Comparison of ENCODE assay signal across 24 cellular contexts in genomic region chr9:92944921-92945320, GRCh38. TPM values are rescaled to one million over a fixed set of nuclear protein-coding genes. Genes with fewer than 3 reads are reported as not detected.
DNase-seq lines count a peak whose midpoint lies in the region; ATAC-seq, FAIRE-seq and TF ChIP-seq lines count a peak whose summit lies in the region.
"Had no signal": no experiment of that assay in that cellular context is flagged by ENCODE, and none has a peak within 500 bp of the region (broad histone marks: within the 10 kb centered on the region; RNA-seq: fewer than 3 reads in every experiment).

No MANE protein-coding gene starts in this region.

- H2AFZ ChIP-seq in H1 (ENCODE audit: low read length) (no peak overlapping the region), osteoblast (ENCODE audit: low read length) (no peak overlapping the region)

- H2BK120ac ChIP-seq in H1 (replicated peaks; ENCODE audit: low read depth, low read length): no peak overlapping the region

- H3K56ac ChIP-seq in H1 (replicated peaks; ENCODE audit: insufficient read length, low read depth, low read length): no peak overlapping the region

- no peak overlapping the region for H3K4ac ChIP-seq in H1 (replicated peaks; ENCODE audit: insufficient read length, low read depth, low read length)

- H3K36me3 Mint-ChIP-seq in T-helper 17 cell (ENCODE audit: low read depth): peaks cover 6% of the 10 kb centered on the region
- H3K36me3 Mint-ChIP-seq in activated naive CD4-positive, alpha-beta T cell treated with anti-CD3 and anti-CD28 coated beads, Interleukin-2, amount 10 ng/mL, durations not matched to agents 7 days and 5 days: peaks cover 3% of the 10 kb centered on the region
- H3K36me3 Mint-ChIP-seq: CD4-positive, CD25-positive, alpha-beta regulatory T cell had no signal

- 94% methylated on average over 8 of the region's 8 CpGs; no CpG with 5 or more reads in 1 of the 2 experiments for WGBS in H1 (ENCODE audit: extremely low coverage in 1 of 2, insufficient coverage in 1 of 2, insufficient read length in 1 of 2, insufficient replicate concordance in 2 of 2, low coverage in 1 of 2, low lambda C conversion rate in 2 of 2, missing lambda C conversion rate in 1 of 2), 2 experiments

- no peak overlapping the region for H4K91ac ChIP-seq in H1 (replicated peaks; ENCODE audit: insufficient read length, low read length)

- no peak for TF ChIP-seq POLR2A in H1 (IDR thresholded peaks at IDR 0.05; ENCODE audit: control extremely low read depth in 1 of 2, low read depth in 2 of 2, low read length in 2 of 2)

- no peak overlapping the region for H3K4me3 ChIP-seq in H1 (ENCODE audit: extremely low read depth in 1 of 4, insufficient read depth in 2 of 4, low read depth in 3 of 4, low read length in 4 of 4)
- no peak overlapping the region for H3K4me3 ChIP-seq in osteoblast (ENCODE audit: insufficient read depth, low read length)
- H3K4me3 ChIP-seq: A549, BLaER1 had no signal

- no peak overlapping the region for H3K4me3 Mint-ChIP-seq in T-helper 17 cell
- no peak overlapping the region for H3K4me3 Mint-ChIP-seq in activated naive CD4-positive, alpha-beta T cell treated with anti-CD3 and anti-CD28 coated beads, Interleukin-2, amount 10 ng/mL, durations not matched to agents 7 days and 5 days

- peaks cover 5% of the 10 kb centered on the region for H3K9me3 Mint-ChIP-seq in activated naive CD4-positive, alpha-beta T cell treated with anti-CD3 and anti-CD28 coated beads, Interleukin-2, amount 10 ng/mL, durations not matched to agents 7 days and 5 days

- no peak overlapping the region for H3K9ac ChIP-seq in H1 (replicated peaks in 1 of 4; ENCODE audit: extremely low read depth in 1 of 4, low read depth in 3 of 4, low read length in 3 of 4)
- H3K9ac ChIP-seq: BLaER1 had no signal

- peak overlapping the region; percentile 81 for H3K27ac Mint-ChIP-seq in T-helper 17 cell
- H3K27ac Mint-ChIP-seq in activated naive CD4-positive, alpha-beta T cell treated with anti-CD3 and anti-CD28 coated beads, Interleukin-2, amount 10 ng/mL, durations not matched to agents 7 days and 5 days: no peak overlapping the region

- peaks cover 29% of the 10 kb centered on the region for H3K4me1 Mint-ChIP-seq in T-helper 17 cell
- H3K4me1 Mint-ChIP-seq in activated naive CD4-positive, alpha-beta T cell treated with anti-CD3 and anti-CD28 coated beads, Interleukin-2, amount 10 ng/mL, durations not matched to agents 7 days and 5 days: peaks cover 32% of the 10 kb centered on the region

- H3K79me2 ChIP-seq in H1 (ENCODE audit: control insufficient read depth in 1 of 2, insufficient read depth in 2 of 2, low read length in 2 of 2) (no peaks in the 10 kb centered on the region), osteoblast (ENCODE audit: insufficient read depth, low read length) (no peaks in the 10 kb centered on the region)

- no peak overlapping the region for H2BK12ac ChIP-seq in H1 (ENCODE audit: low read depth, low read length)

- no peaks in the 10 kb centered on the region for H3K27me3 Mint-ChIP-seq in T-helper 17 cell
- H3K27me3 Mint-ChIP-seq in activated naive CD4-positive, alpha-beta T cell treated with anti-CD3 and anti-CD28 coated beads, Interleukin-2, amount 10 ng/mL, durations not matched to agents 7 days and 5 days: peaks cover 33% of the 10 kb centered on the region

- H3K79me1 ChIP-seq in H1 (ENCODE audit: low read depth, low read length): no peaks in the 10 kb centered on the region; the same call in 1 of the 2 replicates

- H2BK5ac ChIP-seq in H1 (ENCODE audit: low read depth, low read length): no peak overlapping the region

- H4K5ac ChIP-seq in H1 (ENCODE audit: insufficient read length, low read depth, low read length): no peak overlapping the region

- no peak for TF ChIP-seq CTCF in H1 (IDR thresholded peaks at IDR 0.05; ENCODE audit: control extremely low read depth in 1 of 3, insufficient read depth in 1 of 3, low read depth in 1 of 3, low read length in 3 of 3)
- TF ChIP-seq CTCF in osteoblast (IDR thresholded peaks at IDR 0.05; ENCODE audit: extremely low read depth, low read depth, low read length): no peak

- H3K4me2 ChIP-seq in H1 (ENCODE audit: insufficient read depth in 1 of 2, low read depth in 2 of 2, low read length in 2 of 2) (no peak overlapping the region), osteoblast (ENCODE audit: insufficient read depth, low read length) (no peak overlapping the region)
- H3K4me2 ChIP-seq: A549, BLaER1 had no signal

- POLR2A ChIA-PET in H1 (lab: Charles Lee; ENCODE audit: partially characterized antibody): no interaction called here

- H3K9me3 ChIP-seq in T-helper 17 cell (ENCODE audit: control insufficient read depth, low read length, poor library complexity, severe bottlenecking): no peaks in the 10 kb centered on the region
- peaks cover 3% of the 10 kb centered on the region in 2 experiments; a peak in 2 of 4 replicates for H3K9me3 ChIP-seq in H1 (ENCODE audit: insufficient read depth in 2 of 2, low read depth in 1 of 2, low read length in 1 of 2)
- no peaks in the 10 kb centered on the region for H3K9me3 ChIP-seq in osteoblast (ENCODE audit: low read depth, low read length)
- H3K9me3 ChIP-seq: A549 had no signal

- H4K20me1 ChIP-seq in H1 (replicated peaks in 1 of 2; ENCODE audit: control insufficient read depth in 1 of 2, insufficient read depth in 2 of 2, low read length in 2 of 2): peaks cover 0 to 2% of the 10 kb centered on the region in 2 experiments
- no peaks in the 10 kb centered on the region for H4K20me1 ChIP-seq in osteoblast (ENCODE audit: insufficient read depth, low read length)
- H4K20me1 ChIP-seq: BLaER1 had no signal

- no peak for ATAC-seq in T-helper 17 cell
- ATAC-seq: A549 had no signal

- no peak overlapping the region for H2AK5ac ChIP-seq in H1 (ENCODE audit: low read depth, low read length)

- H3K27ac ChIP-seq in H1 (ENCODE audit: low read depth, low read length): no peak overlapping the region
- no peak overlapping the region for H3K27ac ChIP-seq in osteoblast (ENCODE audit: low read depth, low read length)
- H3K27ac ChIP-seq: A549, BLaER1, C4-2B had no signal

- no peak overlapping the region for H3K14ac ChIP-seq in H1 (ENCODE audit: insufficient read length)

- no peak for TF ChIP-seq RAD21 in H1 (IDR thresholded peaks at IDR 0.05 in 1 of 2, conservative IDR thresholded peaks at IDR 0.05 in 1 of 2; ENCODE audit: low read depth in 2 of 2, low read length in 2 of 2)

- CTCF ChIA-PET in H1 (lab: Charles Lee; ENCODE audit: partially characterized antibody): no interaction called here
- CTCF ChIA-PET in activated naive CD4-positive, alpha-beta T cell treated with anti-CD3 and anti-CD28 coated beads, Interleukin-2, amount 10 ng/mL, durations not matched to agents 7 days and 5 days (lab: Charles Lee): interaction anchor here (1.2 kb wide), 1 partner anchor 10 kb away, joined by 3 read pairs; no protein-coding TSS in a partner anchor

- H4K8ac ChIP-seq in H1 (ENCODE audit: extremely low read depth, insufficient read depth, low read length): 0 out of 2 replicates have a peak overlapping the region, but pooled peaks have one; percentile 70

- H2BK15ac ChIP-seq in H1 (ENCODE audit: low read length): no peak overlapping the region

- peaks cover 10% of the 10 kb centered on the region; the same call in 1 of the 2 replicates for H3K23me2 ChIP-seq in H1 (ENCODE audit: low read depth, low read length)

- no peak for DNase-seq in T-helper 17 cell
- DNase-seq in H1 (ENCODE audit: low read depth in 1 of 2, low spot score in 2 of 2): no peak
- DNase-seq in osteoblast (ENCODE audit: insufficient read length, low spot score, missing footprints): peak; percentile 66
- no peak for DNase-seq in NOMO-1 (lab: John Stamatoyannopoulos, UW; ENCODE audit: unreplicated experiment in 2 of 2)
- DNase-seq in activated naive CD4-positive, alpha-beta T cell treated with anti-CD3 and anti-CD28 coated beads, Interleukin-2, amount 10 ng/mL, durations not matched to agents 7 days and 5 days: no peak
- DNase-seq in NK-92 treated with Interleukin-12 subunit alpha and Interleukin-12 subunit beta, amount 100 ng/mL, for 24 hours (lab: John Stamatoyannopoulos, UW): no peak
- DNase-seq in AG08396 (ENCODE audit: low spot score): no peak
- DNase-seq: 8988T; ACHN; CD4-positive, CD25-positive, alpha-beta regulatory T cell; CD8-positive, alpha-beta memory T cell; DMS 273 treated with DMSO at 0.1 percent for 48 hours; DMS79; GF-D8; GOT3; H7; HCEC 1CT had no signal

- H3K36me3 ChIP-seq in H1 (ENCODE audit: control insufficient read depth in 2 of 4, insufficient read depth in 4 of 4, low read length in 3 of 4) (no peaks in the 10 kb centered on the region), osteoblast (ENCODE audit: insufficient read depth, low read length) (no peaks in the 10 kb centered on the region)
- H3K36me3 ChIP-seq: BLaER1 had no signal

- H3K4me1 ChIP-seq in H1 (replicated peaks in 1 of 4; ENCODE audit: control insufficient read depth in 3 of 4, insufficient read depth in 4 of 4, low read length in 3 of 4) (peaks cover 0 to 7% (median 3%) of the 10 kb centered on the region in 4 experiments; a peak in 4 of 7 replicates), osteoblast (ENCODE audit: insufficient read depth, low read length) (no peaks in the 10 kb centered on the region)
- H3K4me1 ChIP-seq: A549 had no signal

- no peak for TF ChIP-seq EP300 in H1 (IDR thresholded peaks at IDR 0.05; ENCODE audit: borderline replicate concordance in 1 of 2, low read depth in 2 of 2, low read length in 2 of 2)

- H2BK20ac ChIP-seq in H1 (ENCODE audit: low read length): no peak overlapping the region

- H3K23ac ChIP-seq in H1 (ENCODE audit: insufficient read length): no peak overlapping the region

- FAIRE-seq in H1 (lab: Jason Lieb, UNC): no peak
- FAIRE-seq: A549, D721Med, GM12891, GM18507 had no signal

- H3K18ac ChIP-seq in H1 (ENCODE audit: extremely low read depth, low read length): no peak overlapping the region

- H3K27me3 ChIP-seq in H1 (replicated peaks in 1 of 4; ENCODE audit: control insufficient read depth in 3 of 4, extremely low read depth in 1 of 4, insufficient read depth in 3 of 4, low read length in 3 of 4) (peaks cover 0 to 5% (median 0%) of the 10 kb centered on the region in 4 experiments; a peak in 1 of 7 replicates), osteoblast (ENCODE audit: insufficient read depth, low read length) (peaks cover 33% of the 10 kb centered on the region)

TF ChIP-seq in H1, 55 proteins besides CTCF, POLR2A, EP300 and RAD21 (continues in another document):
- no peak for TF ChIP-seq POLR2AphosphoS5 (IDR thresholded peaks at IDR 0.05; ENCODE audit: low read depth, low read length)

RNA-seq across cellular contexts. Expression of gene FGD3, which starts 2.4 kb away (rescaled TPM):
- 100 to 1,000 TPM; 142 to 160 TPM for total RNA-seq in T-helper 17 cell
- total RNA-seq in H1 (2021; fragmentation: NEBNext Ultra II Directional; extraction: Animal tissue kit (Norgen Biotek cat#: 25700)): 1.4 and 1.9 TPM in 2 replicates
- 1.4 and 2.3 TPM in 2 replicates for polyA plus RNA-seq in H1 (2011; rRNA removed)
- 2.0 TPM for polyA plus RNA-seq in H1 (2011; cell fraction: cytosol; rRNA removed)
- polyA plus RNA-seq in H1 (2011; cell fraction: nucleus; rRNA removed): 3.2 TPM
- polyA plus RNA-seq in H1 (2012, experiment 1 of 2): 0.73 to 1.6 TPM (median 1.2 TPM) in 4 replicates
- 1.0 TPM for polyA plus RNA-seq in H1 (2012, experiment 2 of 2)
- polyA plus RNA-seq in H1 (2013, experiment 1 of 2): 0.51 TPM
- 0.53 TPM for polyA plus RNA-seq in H1 (2013, experiment 2 of 2)
- polyA minus RNA-seq in H1 (2011; rRNA and poly(A)+ RNA removed): 1.4 and 1.6 TPM in 2 replicates
- polyA minus RNA-seq in H1 (2011; cell fraction: cytosol; rRNA and poly(A)+ RNA removed): 2.0 TPM
- 1.4 TPM for polyA minus RNA-seq in H1 (2011; cell fraction: nucleus; rRNA and poly(A)+ RNA removed)
- total RNA-seq in osteoblast: under 0.01 TPM in 1 of 2 replicates, not detected in the other
- total RNA-seq: G401 had no signal

Comparison
In these comparisons a context has a peak if more than half of its experiments do, and no peak if none do; other contexts are left out.
1. RNA of gene FGD3, which starts 2.4 kb away (total RNA-seq): 142 to 160 TPM in T-helper 17 cell; 1.4 to 1.9 TPM in H1 and under 0.01 TPM in osteoblast; every median in the first group is over 10 times any median in the second.